Comparison of ENCODE assay signal across 1 cellular context in genomic region chr12:52060498-52061177, GRCh38.
TF ChIP-seq lines count a peak whose summit lies in the region.

No MANE protein-coding gene starts in this region.

TF ChIP-seq in A549, 52 proteins besides CTCF, POLR2A, EP300 and RAD21 (continued from another document):
- TF ChIP-seq REST (IDR thresholded peaks at IDR 0.05) = no peak
